Comparison of ENCODE assay signal across 8 cellular contexts in genomic region chr12:1474059-1474537, GRCh38.
DNase-seq lines count a peak whose midpoint lies in the region; ATAC-seq and TF ChIP-seq lines count a peak whose summit lies in the region.

No MANE protein-coding gene starts in this region.

- H3K4me1 ChIP-seq in SK-N-SH (ENCODE audit: control insufficient read depth in 1 of 2, insufficient read depth in 2 of 2, low read depth in 1 of 2, low read length in 1 of 2) (peaks cover 13 to 46% of the 10 kb centered on the region in 2 experiments), thoracic aorta (ENCODE audit: control insufficient read depth in 1 of 2, low read depth in 2 of 2) (peaks cover 40 to 74% of the 10 kb centered on the region in 2 donors)

- ATAC-seq in activated naive CD4-positive, alpha-beta T cell treated with anti-CD3 and anti-CD28 coated beads, Interleukin-2, amount 50 U/mL, for 72 hours = peak; percentile 90 to 92
- ATAC-seq in thoracic aorta (ENCODE audit: insufficient number of reproducible peaks, low FRiP score, low read depth) = no peak
- no peak for ATAC-seq in HG03457 (IDR thresholded peaks at IDR 0.05; ENCODE audit: unreplicated experiment)
- no peak for ATAC-seq in GM18868 (IDR thresholded peaks at IDR 0.05; ENCODE audit: unreplicated experiment)

- no peaks in the 10 kb centered on the region for H3K9me3 Mint-ChIP-seq in activated naive CD4-positive, alpha-beta T cell treated with anti-CD3 and anti-CD28 coated beads, Interleukin-2, amount 50 U/mL, for 72 hours

- CTCF ChIA-PET in SK-N-SH (lab: Yijun Ruan, JAX) = interaction anchor here (0.6 to 1.0 kb wide), 4 partner anchors 15 to 356 kb away, joined by 3 read pairs; no protein-coding TSS in a partner anchor

- H3K27ac ChIP-seq in SK-N-SH (ENCODE audit: low read depth in 2 of 2, low read length in 1 of 2) (peak overlapping the region; percentile 86 to 96), thoracic aorta (peak overlapping the region; percentile 68 to 81)

- peak; percentile 65 to 99 for TF ChIP-seq EP300 in SK-N-SH (IDR thresholded peaks at IDR 0.05; ENCODE audit: borderline replicate concordance in 1 of 2, low read depth in 1 of 2, low read length in 1 of 2)

- peaks cover 18% of the 10 kb centered on the region; the same call in 1 of the 2 replicates for H3K79me2 ChIP-seq in SK-N-SH (ENCODE audit: insufficient read depth)

- H3K27me3 ChIP-seq in SK-N-SH (ENCODE audit: insufficient read depth) (no peaks in the 10 kb centered on the region), thoracic aorta (replicated peaks; ENCODE audit: insufficient read depth) (no peaks in the 10 kb centered on the region)

- H4K20me1 ChIP-seq in SK-N-SH (ENCODE audit: insufficient read depth) = no peaks in the 10 kb centered on the region

- H3K9me3 ChIP-seq in SK-N-SH = no peaks in the 10 kb centered on the region
- no peaks in the 10 kb centered on the region for H3K9me3 ChIP-seq in thoracic aorta

- 18% methylated on average over 5 of the region's 5 CpGs for WGBS in SK-N-SH (ENCODE audit: low lambda C conversion rate)

- H3K9ac ChIP-seq in SK-N-SH = peak overlapping the region; percentile 74

- DNase-seq in activated naive CD4-positive, alpha-beta T cell treated with anti-CD3 and anti-CD28 coated beads, Interleukin-2, amount 50 U/mL, for 72 hours (ENCODE audit: low spot score in 2 of 2) = peak in 1 of 2 donors; percentile 15
- no peak for DNase-seq in activated naive CD4-positive, alpha-beta T cell treated with Interleukin-2 at 50 U/mL for 16 hours
- no peak for DNase-seq in SK-N-SH
- DNase-seq in fibroblast of pulmonary artery (ENCODE audit: low read depth) = peak; percentile 90
- peak; percentile 36 for DNase-seq in thoracic aorta (ENCODE audit: low spot score)
- no peak for DNase-seq in CD1c-positive myeloid dendritic cell (ENCODE audit: extremely low spot score)

- peak overlapping the region; percentile 28 to 52; a peak in 3 of 4 replicates for H3K4me3 ChIP-seq in SK-N-SH (ENCODE audit: low read depth in 2 of 2, low read length in 1 of 2)
- peak overlapping the region; percentile 27 for H3K4me3 ChIP-seq in fibroblast of pulmonary artery (replicated peaks; ENCODE audit: low read depth, low read length)
- H3K4me3 ChIP-seq in thoracic aorta = peak overlapping the region; percentile 56

- peaks cover 55% of the 10 kb centered on the region for H3F3A ChIP-seq in SK-N-SH (replicated peaks; ENCODE audit: insufficient read depth)

- H3K36me3 Mint-ChIP-seq in activated naive CD4-positive, alpha-beta T cell treated with anti-CD3 and anti-CD28 coated beads, Interleukin-2, amount 50 U/mL, for 72 hours = no peaks in the 10 kb centered on the region

- no peaks in the 10 kb centered on the region for H3K9me2 ChIP-seq in SK-N-SH

- no peak overlapping the region for H3K27ac Mint-ChIP-seq in activated naive CD4-positive, alpha-beta T cell treated with anti-CD3 and anti-CD28 coated beads, Interleukin-2, amount 50 U/mL, for 72 hours

- TF ChIP-seq CTCF in SK-N-SH (IDR thresholded peaks at IDR 0.05) (no peak), fibroblast of pulmonary artery (IDR thresholded peaks at IDR 0.05; ENCODE audit: low read length, missing control alignments) (no peak), thoracic aorta (IDR thresholded peaks at IDR 0.05) (no peak)

- no peak overlapping the region for H2AFZ ChIP-seq in SK-N-SH (ENCODE audit: low read depth)

- peaks cover 0 to 10% of the 10 kb centered on the region in 2 experiments for H3K36me3 ChIP-seq in SK-N-SH (replicated peaks in 1 of 2; ENCODE audit: control insufficient read depth in 1 of 2, insufficient read depth in 2 of 2, low read length in 1 of 2)
- H3K36me3 ChIP-seq in thoracic aorta = no peaks in the 10 kb centered on the region

- peak overlapping the region; percentile 78 for H3K4me2 ChIP-seq in SK-N-SH

- no peak for TF ChIP-seq RAD21 in SK-N-SH (IDR thresholded peaks at IDR 0.05; ENCODE audit: low read length)

- POLR2A ChIA-PET in SK-N-SH (lab: Yijun Ruan, JAX) = no interaction called here

TF ChIP-seq in SK-N-SH, 30 proteins besides CTCF, POLR2A, EP300 and RAD21 (continues in another document):
- TF ChIP-seq GATA2 (CRISPR knock-in tag; IDR thresholded peaks at IDR 0.05) (no peak), PBX3 (IDR thresholded peaks at IDR 0.05) (peak; percentile 94), CHD2 (IDR thresholded peaks at IDR 0.05; ENCODE audit: low read length, partially characterized antibody) (no peak), MXI1 (IDR thresholded peaks at IDR 0.05; ENCODE audit: low read depth, low read length) (no peak; the same call in 1 of the 2 replicates), ZBTB33 (IDR thresholded peaks at IDR 0.05; ENCODE audit: borderline replicate concordance, low read depth) (peak; percentile 84), REST (IDR thresholded peaks at IDR 0.05; ENCODE audit: low read depth, low read length) (peak; percentile 29; the same call in 1 of the 2 replicates), SIN3A (IDR thresholded peaks at IDR 0.05; ENCODE audit: borderline replicate concordance, low read depth, low read length) (peak; percentile 94), TAF1 (IDR thresholded peaks at IDR 0.05; ENCODE audit: borderline replicate concordance, low read depth, low read length) (peak; percentile 39; the same call in 1 of the 2 replicates), MAX (IDR thresholded peaks at IDR 0.05; ENCODE audit: low read depth) (peak; percentile 92), TCF12 (IDR thresholded peaks at IDR 0.05) (peak; percentile 98), FOSL2 (IDR thresholded peaks at IDR 0.05; ENCODE audit: borderline replicate concordance, low read depth) (peak; percentile 98), EZH2phosphoT487 (IDR thresholded peaks at IDR 0.05; ENCODE audit: borderline replicate concordance, low read depth) (no peak), POLR2AphosphoS5 (IDR thresholded peaks at IDR 0.05; ENCODE audit: low read depth, low read length) (peak; percentile 75), FOXM1 (IDR thresholded peaks at IDR 0.05; ENCODE audit: low read depth) (peak; percentile 93; the same call in 1 of the 2 replicates), ELF1 (IDR thresholded peaks at IDR 0.05) (no peak; the same call in 1 of the 2 replicates), RCOR1 (IDR thresholded peaks at IDR 0.05; ENCODE audit: low read length) (no peak), RFX5 (IDR thresholded peaks at IDR 0.05; ENCODE audit: low read length) (no peak), SMC3 (IDR thresholded peaks at IDR 0.05; ENCODE audit: low read depth, low read length) (0 out of 2 replicates have a peak, but pooled peaks have one; percentile 1), JUND (IDR thresholded peaks at IDR 0.05) (peak; percentile 98), MEF2A (IDR thresholded peaks at IDR 0.05; ENCODE audit: borderline replicate concordance, low read depth) (peak; percentile 91)

Comparison
In these comparisons a context has a peak if more than half of its experiments do, and no peak if none do; other contexts are left out.
1. ATAC-seq: peak in activated naive CD4-positive, alpha-beta T cell treated with anti-CD3 and anti-CD28 coated beads, Interleukin-2, amount 50 U/mL, for 72 hours (2 of 2); none in thoracic aorta (single experiment), HG03457 (single experiment) and GM18868 (single experiment).
2. DNase-seq: peak in fibroblast of pulmonary artery (single experiment) and thoracic aorta (single experiment); none in activated naive CD4-positive, alpha-beta T cell treated with Interleukin-2 at 50 U/mL for 16 hours (single experiment), SK-N-SH (single experiment) and CD1c-positive myeloid dendritic cell (single experiment).
3. Peak in every context shown above with its lines, with median percentiles within 50 percentile points of each other: H3K4me3 ChIP-seq.